8 cellular contexts compared by ENCODE assay signal in genomic region chr10:48523820-48524758, GRCh38.
A peak's percentile ranks its signal among the peaks of the same experiment; 100 is the strongest.
DNase-seq lines count a peak whose midpoint lies in the region; ATAC-seq and TF ChIP-seq lines count a peak whose summit lies in the region.

No MANE protein-coding gene starts in this region.

- H3K4me3 Mint-ChIP-seq in activated naive CD8-positive, alpha-beta T cell treated with anti-CD3 and anti-CD28 coated beads for 36 hours = no peak overlapping the region
- H3K4me3 Mint-ChIP-seq in stimulated activated naive CD8-positive, alpha-beta T cell treated with anti-CD3 and anti-CD28 coated beads, Interleukin-15, amount 100 ng/mL, for 72 hours = peak overlapping the region in 1 of 2 donors; percentile 17

- H3K4me1 Mint-ChIP-seq in activated naive CD8-positive, alpha-beta T cell treated with anti-CD3 and anti-CD28 coated beads for 36 hours = peaks cover 7% of the 10 kb centered on the region
- H3K4me1 Mint-ChIP-seq in stimulated activated naive CD8-positive, alpha-beta T cell treated with anti-CD3 and anti-CD28 coated beads, Interleukin-15, amount 100 ng/mL, for 72 hours = peaks cover 10% of the 10 kb centered on the region

- TF ChIP-seq CTCF in GM20000 (IDR thresholded peaks at IDR 0.05; ENCODE audit: extremely low read depth, missing control alignments) = no peak

- H3K4me3 ChIP-seq in iPS-11a (ENCODE audit: low read depth, low read length) = peak overlapping the region; percentile 69

- DNase-seq in AG08396 (ENCODE audit: low spot score) (peak; percentile 61), GM20000 (ENCODE audit: low spot score) (peak; percentile 69)
- DNase-seq in activated naive CD8-positive, alpha-beta T cell treated with anti-CD3 and anti-CD28 coated beads for 36 hours = peak; percentile 34
- DNase-seq in stimulated activated naive CD8-positive, alpha-beta T cell treated with anti-CD3 and anti-CD28 coated beads, Interleukin-15, amount 100 ng/mL, for 72 hours = no peak

- no peaks in the 10 kb centered on the region for H3K9me3 Mint-ChIP-seq in activated naive CD8-positive, alpha-beta T cell treated with anti-CD3 and anti-CD28 coated beads for 36 hours
- peaks cover 4 to 9% of the 10 kb centered on the region in 2 donors for H3K9me3 Mint-ChIP-seq in stimulated activated naive CD8-positive, alpha-beta T cell treated with anti-CD3 and anti-CD28 coated beads, Interleukin-15, amount 100 ng/mL, for 72 hours

- peak; percentile 42 for ATAC-seq in stimulated activated naive CD8-positive, alpha-beta T cell treated with anti-CD3 and anti-CD28 coated beads, Interleukin-15, amount 100 ng/mL, for 72 hours
- no peak for ATAC-seq in GM21381 (IDR thresholded peaks at IDR 0.05; ENCODE audit: unreplicated experiment)
- ATAC-seq in GM18502 (IDR thresholded peaks at IDR 0.05; ENCODE audit: poor library complexity, unreplicated experiment) = no peak
- ATAC-seq in GM19452 (IDR thresholded peaks at IDR 0.05; ENCODE audit: unreplicated experiment) = no peak

- no peak overlapping the region for H3K27ac Mint-ChIP-seq in activated naive CD8-positive, alpha-beta T cell treated with anti-CD3 and anti-CD28 coated beads for 36 hours
- H3K27ac Mint-ChIP-seq in stimulated activated naive CD8-positive, alpha-beta T cell treated with anti-CD3 and anti-CD28 coated beads, Interleukin-15, amount 100 ng/mL, for 72 hours = no peak overlapping the region

- peaks cover 54% of the 10 kb centered on the region for H3K27me3 Mint-ChIP-seq in activated naive CD8-positive, alpha-beta T cell treated with anti-CD3 and anti-CD28 coated beads for 36 hours
- H3K27me3 Mint-ChIP-seq in stimulated activated naive CD8-positive, alpha-beta T cell treated with anti-CD3 and anti-CD28 coated beads, Interleukin-15, amount 100 ng/mL, for 72 hours = peaks cover 90% of the 10 kb centered on the region

- no peaks in the 10 kb centered on the region for H3K36me3 Mint-ChIP-seq in activated naive CD8-positive, alpha-beta T cell treated with anti-CD3 and anti-CD28 coated beads for 36 hours

Comparison
In these comparisons a context has a peak if more than half of its experiments do, and no peak if none do; other contexts are left out.
1. DNase-seq: peak in AG08396 (single experiment), GM20000 (single experiment) and activated naive CD8-positive, alpha-beta T cell treated with anti-CD3 and anti-CD28 coated beads for 36 hours (single experiment); none in stimulated activated naive CD8-positive, alpha-beta T cell treated with anti-CD3 and anti-CD28 coated beads, Interleukin-15, amount 100 ng/mL, for 72 hours (0 of 2).